13 cellular contexts compared by ENCODE assay signal in genomic region chr1:38891753-38892152, GRCh38. TPM values are rescaled to one million over a fixed set of nuclear protein-coding genes. Genes with fewer than 3 reads are reported as not detected.
DNase-seq lines count a peak whose midpoint lies in the region; ATAC-seq and TF ChIP-seq lines count a peak whose summit lies in the region.
"Had no signal": no experiment of that assay in that cellular context is flagged by ENCODE, and none has a peak within 500 bp of the region (broad histone marks: within the 10 kb centered on the region; RNA-seq: fewer than 3 reads in every experiment).

No MANE protein-coding gene starts in this region.

- H3K27me3 Mint-ChIP-seq in activated naive CD4-positive, alpha-beta T cell treated with anti-CD3 and anti-CD28 coated beads, Interleukin-2, amount 10 ng/mL, durations not matched to agents 7 days and 5 days = peaks cover 12% of the 10 kb centered on the region

- no peaks in the 10 kb centered on the region for H3K9me3 Mint-ChIP-seq in activated naive CD4-positive, alpha-beta T cell treated with anti-CD3 and anti-CD28 coated beads, Interleukin-2, amount 10 ng/mL, durations not matched to agents 7 days and 5 days
- H3K9me3 Mint-ChIP-seq in stimulated activated effector memory CD8-positive, alpha-beta T cell treated with anti-CD3 and anti-CD28 coated beads, Interleukin-12 subunit alpha, Interleukin-12 subunit beta, amount 100 ng/mL, for 72 hours = no peaks in the 10 kb centered on the region

- no peaks in the 10 kb centered on the region for H3K4me1 ChIP-seq in foreskin keratinocyte
- H3K4me1 ChIP-seq: heart left ventricle had no signal

- TF ChIP-seq CTCF in foreskin keratinocyte (conservative IDR thresholded peaks at IDR 0.05) = peak; percentile 33

- peak; percentile 30 for DNase-seq in activated naive CD4-positive, alpha-beta T cell treated with anti-CD3 and anti-CD28 coated beads, Interleukin-2, amount 10 ng/mL, durations not matched to agents 7 days and 5 days
- no peak for DNase-seq in activated naive CD4-positive, alpha-beta T cell treated with Interleukin-2 at 50 U/mL for 16 hours
- peak; percentile 36 for DNase-seq in RPMI8226
- DNase-seq in foreskin keratinocyte = no peak
- DNase-seq in NOMO-1 (lab: John Stamatoyannopoulos, UW; ENCODE audit: unreplicated experiment in 2 of 2) = no peak
- DNase-seq in stimulated activated effector memory CD8-positive, alpha-beta T cell treated with anti-CD3 and anti-CD28 coated beads, Interleukin-12 subunit alpha, Interleukin-12 subunit beta, amount 100 ng/mL, for 72 hours (ENCODE audit: low spot score in 2 of 2) = no peak
- DNase-seq in hippocampal formation (lab: John Stamatoyannopoulos, UW) = no peak
- no peak for DNase-seq in cerebellar cortex (ENCODE audit: low spot score)
- DNase-seq: AML-193; effector CD8-positive, alpha-beta T cell; GDM1; heart left ventricle; mucosa of descending colon had no signal

- H3K4me3 Mint-ChIP-seq in activated naive CD4-positive, alpha-beta T cell treated with anti-CD3 and anti-CD28 coated beads, Interleukin-2, amount 10 ng/mL, durations not matched to agents 7 days and 5 days = no peak overlapping the region
- H3K4me3 Mint-ChIP-seq in stimulated activated effector memory CD8-positive, alpha-beta T cell treated with anti-CD3 and anti-CD28 coated beads, Interleukin-12 subunit alpha, Interleukin-12 subunit beta, amount 100 ng/mL, for 72 hours = no peak overlapping the region

- ATAC-seq in foreskin keratinocyte = peak; percentile 49
- no peak for ATAC-seq in stimulated activated effector memory CD8-positive, alpha-beta T cell treated with anti-CD3 and anti-CD28 coated beads, Interleukin-12 subunit alpha, Interleukin-12 subunit beta, amount 100 ng/mL, for 72 hours
- ATAC-seq: heart left ventricle, mucosa of descending colon had no signal

- no peaks in the 10 kb centered on the region for H3K36me3 Mint-ChIP-seq in activated naive CD4-positive, alpha-beta T cell treated with anti-CD3 and anti-CD28 coated beads, Interleukin-2, amount 10 ng/mL, durations not matched to agents 7 days and 5 days
- H3K36me3 Mint-ChIP-seq in stimulated activated effector memory CD8-positive, alpha-beta T cell treated with anti-CD3 and anti-CD28 coated beads, Interleukin-12 subunit alpha, Interleukin-12 subunit beta, amount 100 ng/mL, for 72 hours = no peaks in the 10 kb centered on the region

- H3K27me3 ChIP-seq in foreskin keratinocyte = no peaks in the 10 kb centered on the region
- H3K27me3 ChIP-seq: heart left ventricle had no signal

- no peak overlapping the region for H3K27ac ChIP-seq in foreskin keratinocyte
- H3K27ac ChIP-seq: heart left ventricle had no signal

- H3K27ac Mint-ChIP-seq in activated naive CD4-positive, alpha-beta T cell treated with anti-CD3 and anti-CD28 coated beads, Interleukin-2, amount 10 ng/mL, durations not matched to agents 7 days and 5 days = no peak overlapping the region
- H3K27ac Mint-ChIP-seq in stimulated activated effector memory CD8-positive, alpha-beta T cell treated with anti-CD3 and anti-CD28 coated beads, Interleukin-12 subunit alpha, Interleukin-12 subunit beta, amount 100 ng/mL, for 72 hours = no peak overlapping the region

- H3K4me1 Mint-ChIP-seq in activated naive CD4-positive, alpha-beta T cell treated with anti-CD3 and anti-CD28 coated beads, Interleukin-2, amount 10 ng/mL, durations not matched to agents 7 days and 5 days = no peaks in the 10 kb centered on the region
- no peaks in the 10 kb centered on the region for H3K4me1 Mint-ChIP-seq in stimulated activated effector memory CD8-positive, alpha-beta T cell treated with anti-CD3 and anti-CD28 coated beads, Interleukin-12 subunit alpha, Interleukin-12 subunit beta, amount 100 ng/mL, for 72 hours

- CTCF ChIA-PET in activated naive CD4-positive, alpha-beta T cell treated with anti-CD3 and anti-CD28 coated beads, Interleukin-2, amount 10 ng/mL, durations not matched to agents 7 days and 5 days (lab: Charles Lee) = interaction anchor here (0.7 kb wide), 1 partner anchor 1866 kb away, joined by 3 read pairs; no protein-coding TSS in a partner anchor

RNA-seq across cellular contexts. Expression of gene GJA9, which starts 10.4 kb away (rescaled TPM):
- 0.21 and 0.27 TPM in 2 replicates for total RNA-seq in foreskin keratinocyte
- polyA plus RNA-seq in foreskin keratinocyte = 0.26 and 0.37 TPM in 2 replicates
- total RNA-seq: heart left ventricle had no signal

RNA-seq across cellular contexts. Expression of gene MYCBP, which starts 18.6 kb away (rescaled TPM):
- 33.9 and 41.1 TPM in 2 replicates for total RNA-seq in foreskin keratinocyte
- 24.1 and 28.7 TPM in 2 replicates for polyA plus RNA-seq in foreskin keratinocyte

RNA-seq across cellular contexts. Expression of gene RRAGC, which starts 32.2 kb away (rescaled TPM):
- total RNA-seq in foreskin keratinocyte = 25.8 and 27.4 TPM in 2 replicates
- polyA plus RNA-seq in foreskin keratinocyte = 17.2 and 20.4 TPM in 2 replicates

RNA-seq across cellular contexts. Expression of gene RHBDL2, which starts 49.9 kb away (rescaled TPM):
- 6.3 and 10.6 TPM in 2 replicates for total RNA-seq in foreskin keratinocyte
- 7.2 and 8.6 TPM in 2 replicates for polyA plus RNA-seq in foreskin keratinocyte

Comparison
In these comparisons a context has a peak if more than half of its experiments do, and no peak if none do; other contexts are left out.
1. DNase-seq: peak in activated naive CD4-positive, alpha-beta T cell treated with anti-CD3 and anti-CD28 coated beads, Interleukin-2, amount 10 ng/mL, durations not matched to agents 7 days and 5 days (single experiment) and RPMI8226 (single experiment); none in activated naive CD4-positive, alpha-beta T cell treated with Interleukin-2 at 50 U/mL for 16 hours (single experiment), foreskin keratinocyte (0 of 2), NOMO-1 (0 of 2), stimulated activated effector memory CD8-positive, alpha-beta T cell treated with anti-CD3 and anti-CD28 coated beads, Interleukin-12 subunit alpha, Interleukin-12 subunit beta, amount 100 ng/mL, for 72 hours (0 of 2), hippocampal formation (0 of 2) and cerebellar cortex (single experiment).